ENCODE assay signal across 8 cellular contexts in genomic region chr20:32457476-32457986, GRCh38.
DNase-seq lines count a peak whose midpoint lies in the region; ATAC-seq and TF ChIP-seq lines count a peak whose summit lies in the region.

No MANE protein-coding gene starts in this region.

- H3K27me3 ChIP-seq in ACC112 (ENCODE audit: insufficient read depth, low read length), result no peaks in the 10 kb centered on the region
- H3K27me3 ChIP-seq in Panc1 (ENCODE audit: control insufficient read depth, insufficient read depth, low read length), result no peaks in the 10 kb centered on the region

- DNase-seq in Panc1 (ENCODE audit: low read depth, low spot score), result no peak
- peak; percentile 24 to 26 for DNase-seq in erythroblast (lab: John Stamatoyannopoulos, UW)
- DNase-seq in mucosa of gallbladder (ENCODE audit: low spot score), result peak; percentile 68
- DNase-seq in ureter (ENCODE audit: low spot score), result no peak

- CTCF ChIA-PET in Panc1 (lab: Charles Lee), result interaction anchor here (0.6 kb wide), 2 partner anchors 9 to 261 kb away, joined by 3 read pairs; no protein-coding TSS in a partner anchor

- H3K79me2 ChIP-seq in ACC112 (ENCODE audit: control insufficient read depth, insufficient read depth, low read length, unreplicated experiment), result no peaks in the 10 kb centered on the region

- H3K4me1 ChIP-seq in ACC112 (ENCODE audit: control insufficient read depth, insufficient read depth, low read length, unreplicated experiment) (peaks cover 11% of the 10 kb centered on the region), Panc1 (ENCODE audit: control insufficient read depth, insufficient read depth, low read length) (peaks cover 13% of the 10 kb centered on the region)

- POLR2A ChIA-PET in Panc1 (lab: Charles Lee), result interaction anchor here (0.7 kb wide), 1 partner anchor 390 kb away, joined by 13 read pairs; no protein-coding TSS in a partner anchor

- TF ChIP-seq POLR2A in erythroblast (IDR thresholded peaks at IDR 0.05; ENCODE audit: low read length), result no peak

- no peaks in the 10 kb centered on the region for H3K36me3 ChIP-seq in ACC112 (ENCODE audit: insufficient read depth, low read length)
- no peaks in the 10 kb centered on the region for H3K36me3 ChIP-seq in Panc1 (ENCODE audit: control insufficient read depth, insufficient read depth, low read length)

- no peak overlapping the region for H2AFZ ChIP-seq in ACC112 (ENCODE audit: low read length, unreplicated experiment)

- no peak overlapping the region for H3K27ac ChIP-seq in ACC112 (ENCODE audit: low read depth, low read length)
- H3K27ac ChIP-seq in Panc1 (ENCODE audit: low read length), result peak overlapping the region; percentile 45; the same call in 1 of the 2 replicates

- no peak for TF ChIP-seq CTCF in Panc1 (IDR thresholded peaks at IDR 0.05)

- in situ Hi-C loops in Panc1 (cut with HindIII; ENCODE audit: low pct_unique_long_range_greater_than_20kb, low sequenced_read_pairs), result no loop called here

- intact Hi-C loops in Panc1 (cut with micrococcal nuclease; ENCODE audit: unreplicated experiment), result no loop called here

- H3K4me3 ChIP-seq in ACC112 (ENCODE audit: low read depth, low read length) (peak overlapping the region; percentile 76), Panc1 (ENCODE audit: low read depth in 2 of 2, low read length in 2 of 2) (peak overlapping the region; percentile 26 to 42)

- ATAC-seq in GM19372 (IDR thresholded peaks at IDR 0.05; ENCODE audit: low read depth, unreplicated experiment) (peak; percentile 74), Panc1 (peak; percentile 83), GM21526 (IDR thresholded peaks at IDR 0.05; ENCODE audit: low FRiP score, unreplicated experiment) (no peak), GM21576 (IDR thresholded peaks at IDR 0.05; ENCODE audit: unreplicated experiment) (no peak)

- no TSS peak for BruUV-seq in Panc1 (replicated peaks; lab: Mats Ljungman, UMichigan)

- no peaks in the 10 kb centered on the region for H3K9me3 ChIP-seq in Panc1 (ENCODE audit: control insufficient read depth, insufficient read depth, low read depth, low read length)

Comparison
In these comparisons a context has a peak if more than half of its experiments do, and no peak if none do; other contexts are left out.
1. ATAC-seq: peak in GM19372 (single experiment) and Panc1 (single experiment); none in GM21526 (single experiment) and GM21576 (single experiment).
2. DNase-seq: peak in erythroblast (2 of 2) and mucosa of gallbladder (single experiment); none in Panc1 (single experiment) and ureter (single experiment).